ENCODE assay signal across 8 cellular contexts in the genomic region with DNA sequence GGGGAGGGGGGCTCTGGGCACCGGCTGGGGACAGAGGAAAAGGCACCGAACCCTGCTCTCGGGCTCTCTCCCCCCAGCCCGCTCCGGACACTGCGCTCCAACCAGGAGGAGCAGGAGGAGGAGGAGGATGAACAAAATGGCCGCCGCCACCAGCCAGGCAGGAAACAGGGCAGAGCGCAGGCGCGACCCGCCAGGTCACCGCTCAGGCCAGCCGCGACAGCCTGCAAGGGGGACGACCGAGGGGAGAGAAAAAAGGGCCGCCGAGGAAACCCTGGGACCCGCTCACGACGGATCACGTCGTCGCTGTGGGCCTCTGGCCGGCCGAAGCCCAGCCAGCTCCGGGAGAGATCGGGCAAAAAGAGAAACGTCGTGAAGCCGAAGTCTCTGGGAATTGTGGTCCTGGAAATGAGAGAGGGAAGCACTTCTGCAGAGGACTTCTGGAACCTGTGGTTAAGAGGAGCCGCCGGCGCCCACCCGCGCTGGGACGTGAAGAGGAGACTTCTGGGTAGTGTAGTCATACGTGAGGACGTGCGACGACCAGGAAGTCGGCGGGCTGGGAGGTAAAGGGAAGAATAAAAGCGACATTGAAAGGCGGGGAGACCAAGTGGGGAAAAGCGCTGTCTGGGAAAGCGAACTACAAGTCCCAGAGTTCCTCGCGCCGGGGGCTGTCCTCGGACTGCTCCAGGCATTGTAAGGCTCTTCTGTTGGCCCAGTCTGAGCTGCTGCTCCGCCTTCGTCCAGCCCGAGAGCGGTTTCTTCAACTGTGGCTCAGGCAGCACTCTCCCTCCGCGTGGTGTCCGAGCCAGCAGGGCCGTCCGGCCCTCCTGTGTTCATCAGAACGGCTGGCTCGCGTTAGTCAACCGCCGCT. TPM values are rescaled to one million over a fixed set of nuclear protein-coding genes. Genes with fewer than 3 reads are reported as not detected.
DNase-seq lines count a peak whose midpoint lies in the region; ATAC-seq and TF ChIP-seq lines count a peak whose summit lies in the region.

A gene with protein sequence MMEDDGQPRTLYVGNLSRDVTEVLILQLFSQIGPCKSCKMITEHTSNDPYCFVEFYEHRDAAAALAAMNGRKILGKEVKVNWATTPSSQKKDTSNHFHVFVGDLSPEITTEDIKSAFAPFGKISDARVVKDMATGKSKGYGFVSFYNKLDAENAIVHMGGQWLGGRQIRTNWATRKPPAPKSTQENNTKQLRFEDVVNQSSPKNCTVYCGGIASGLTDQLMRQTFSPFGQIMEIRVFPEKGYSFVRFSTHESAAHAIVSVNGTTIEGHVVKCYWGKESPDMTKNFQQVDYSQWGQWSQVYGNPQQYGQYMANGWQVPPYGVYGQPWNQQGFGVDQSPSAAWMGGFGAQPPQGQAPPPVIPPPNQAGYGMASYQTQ (minus strand): TSS at position 428 of the 868 bp plus-strand sequence. CDS start 499 bp downstream, outside the sequence.

- POLR2A ChIA-PET in Panc1 (lab: Charles Lee): interaction anchor here (0.5 kb wide), 1 partner anchor 67 kb away, joined by 3 read pairs; no protein-coding TSS in a partner anchor

- H3K9me3 Mint-ChIP-seq in activated T-cell treated with anti-CD3 and anti-CD28 coated beads, Interleukin-2, amount 50 U/mL, for 4 hours: no peaks in the 10 kb centered on the region

- H3K4me3 ChIP-seq in Panc1 (ENCODE audit: low read depth in 2 of 2, low read length in 2 of 2) (peak within 1 kb of the TSS; percentile 89 to 93), mucosa of rectum (ENCODE audit: low read length in 2 of 2) (peak within 1 kb of the TSS; percentile 96 to 97)

- in situ Hi-C loops in Panc1 (cut with HindIII; ENCODE audit: low pct_unique_long_range_greater_than_20kb, low sequenced_read_pairs): no loop called here

- no peak for TF ChIP-seq CTCF in Panc1 (IDR thresholded peaks at IDR 0.05)

- H3K4me1 ChIP-seq in Panc1 (ENCODE audit: control insufficient read depth, insufficient read depth, low read length) (peaks cover 39% of the 10 kb centered on the region), mucosa of rectum (ENCODE audit: control insufficient read depth in 2 of 2, insufficient read depth in 2 of 2, low read length in 2 of 2) (peaks cover 36% of the 10 kb centered on the region in 2 donors)

- H3K9me3 ChIP-seq in Panc1 (ENCODE audit: control insufficient read depth, insufficient read depth, low read depth, low read length) (no peaks in the 10 kb centered on the region; the same call in 1 of the 2 replicates), mucosa of rectum (ENCODE audit: control insufficient read depth in 2 of 2, low read length in 2 of 2) (no peaks in the 10 kb centered on the region)

- DNase-seq in DMS53 (lab: John Stamatoyannopoulos, UW) (peak; percentile 100), KG1 (lab: John Stamatoyannopoulos, UW) (peak; percentile 96), Panc1 (ENCODE audit: low read depth, low spot score) (peak; percentile 99), erythroblast (lab: John Stamatoyannopoulos, UW) (peak; percentile 98 to 99)
- DNase-seq in activated T-cell treated with anti-CD3 and anti-CD28 coated beads, Interleukin-2, amount 50 U/mL, for 4 hours: peak; percentile 85
- DNase-seq in stimulated activated CD8-positive, alpha-beta memory T cell treated with anti-CD3 and anti-CD28 coated beads, Interleukin-4, amount 100 ng/mL, for 48 hours: peak; percentile 93

- H3K9ac ChIP-seq in mucosa of rectum (ENCODE audit: low read depth in 1 of 2, low read length in 2 of 2): peak within 1 kb of the TSS; percentile 96

- ATAC-seq in GM21723 (IDR thresholded peaks at IDR 0.05; ENCODE audit: unreplicated experiment) (peak; percentile 85), Panc1 (peak; percentile 95)
- peak; percentile 86 to 87 for ATAC-seq in activated T-cell treated with anti-CD3 and anti-CD28 coated beads, Interleukin-2, amount 50 U/mL, for 4 hours

- peak; percentile 91 for TF ChIP-seq POLR2A in erythroblast (IDR thresholded peaks at IDR 0.05; ENCODE audit: low read length)

- no TSS peak for BruUV-seq in Panc1 (replicated peaks; lab: Mats Ljungman, UMichigan)

- CTCF ChIA-PET in Panc1 (lab: Charles Lee): interaction anchor here (0.6 to 1.2 kb wide), 2 partner anchors 56 to 396 kb away, joined by 3 to 4 read pairs; no protein-coding TSS in a partner anchor

- intact Hi-C loops in Panc1 (cut with micrococcal nuclease; ENCODE audit: unreplicated experiment): no loop called here

- no peaks in the 10 kb centered on the region for H3K27me3 Mint-ChIP-seq in activated T-cell treated with anti-CD3 and anti-CD28 coated beads, Interleukin-2, amount 50 U/mL, for 4 hours (ENCODE audit: low read depth)

- H3K27me3 ChIP-seq in Panc1 (ENCODE audit: control insufficient read depth, insufficient read depth, low read length) (no peaks in the 10 kb centered on the region), mucosa of rectum (ENCODE audit: control insufficient read depth in 2 of 2, insufficient read depth in 2 of 2, low read length in 2 of 2) (no peaks in the 10 kb centered on the region)

- peak within 1 kb of the TSS; percentile 94 for H3K4me3 Mint-ChIP-seq in activated T-cell treated with anti-CD3 and anti-CD28 coated beads, Interleukin-2, amount 50 U/mL, for 4 hours

- H3K27ac ChIP-seq in Panc1 (ENCODE audit: low read length): peak within 1 kb of the TSS; percentile 96
- H3K27ac ChIP-seq in mucosa of rectum (ENCODE audit: low read depth in 2 of 2, low read length in 2 of 2): peak within 1 kb of the TSS; percentile 99

- peaks cover 17% of the 10 kb centered on the region for H3K36me3 Mint-ChIP-seq in activated T-cell treated with anti-CD3 and anti-CD28 coated beads, Interleukin-2, amount 50 U/mL, for 4 hours (ENCODE audit: insufficient read depth)

- H3K36me3 ChIP-seq in Panc1 (ENCODE audit: control insufficient read depth, insufficient read depth, low read length) (peaks cover 20% of the 10 kb centered on the region), mucosa of rectum (ENCODE audit: control insufficient read depth in 2 of 2, insufficient read depth in 2 of 2, low read length in 2 of 2) (no peaks in the 10 kb centered on the region)

- peaks cover 47% of the 10 kb centered on the region for H3K4me1 Mint-ChIP-seq in activated T-cell treated with anti-CD3 and anti-CD28 coated beads, Interleukin-2, amount 50 U/mL, for 4 hours (ENCODE audit: low read depth)

RNA-seq across cellular contexts. Expression of the gene that starts here (rescaled TPM):
- total RNA-seq in Panc1 (2021; ENCODE audit: unreplicated experiment): 236 TPM
- 119 TPM for polyA plus RNA-seq in Panc1 (2012; ENCODE audit: insufficient read length)
- 100 to 1,000 TPM; 177 TPM for total RNA-seq in activated T-cell treated with anti-CD3 and anti-CD28 coated beads, Interleukin-2, amount 50 U/mL, for 4 hours

Comparison
In these comparisons a context has a peak if more than half of its experiments do, and no peak if none do; other contexts are left out.
1. Peak in every context shown above with its lines: DNase-seq, ATAC-seq, H3K4me3 ChIP-seq and H3K27ac ChIP-seq.